In genomic region chr18:35355140-35355618, GRCh38 we compare ENCODE assay signal across 8 cellular contexts. TPM values are rescaled to one million over a fixed set of nuclear protein-coding genes. Genes with fewer than 3 reads are reported as not detected.
DNase-seq lines count a peak whose midpoint lies in the region; ATAC-seq and TF ChIP-seq lines count a peak whose summit lies in the region.

No MANE protein-coding gene starts in this region.

- intact Hi-C loops in activated CD4-positive, alpha-beta T cell treated with anti-CD3 and anti-CD28 coated beads, Interleukin-2, amount 10 ng/mL, durations not matched to agents 24 days and 14 days (cut with micrococcal nuclease), result loop anchor here (1.0 to 2.0 kb wide), 2 partner anchors 124 to 348 kb away; no protein-coding TSS in a partner anchor
- intact Hi-C loops in right lobe of liver (cut with DNase I), result no loop called here

- H3K4me1 ChIP-seq in right lobe of liver, result no peaks in the 10 kb centered on the region

- H3K27ac Mint-ChIP-seq in activated CD4-positive, alpha-beta T cell treated with anti-CD3 and anti-CD28 coated beads, Interleukin-2, amount 10 ng/mL, durations not matched to agents 24 days and 14 days, result no peak overlapping the region

- TF ChIP-seq POLR2A in right lobe of liver (IDR thresholded peaks at IDR 0.05), result no peak

- peak; percentile 100 for ATAC-seq in GM18907 (IDR thresholded peaks at IDR 0.05; ENCODE audit: unreplicated experiment)
- peak; percentile 95 for ATAC-seq in HG03139 (IDR thresholded peaks at IDR 0.05; ENCODE audit: unreplicated experiment)
- ATAC-seq in right lobe of liver, result peak; percentile 100

- peaks cover 2% of the 10 kb centered on the region for H3K27me3 Mint-ChIP-seq in activated CD4-positive, alpha-beta T cell treated with anti-CD3 and anti-CD28 coated beads, Interleukin-2, amount 10 ng/mL, durations not matched to agents 24 days and 14 days

- DNase-seq in AG08396 (ENCODE audit: low spot score) (peak; percentile 84), NCI-H460 (ENCODE audit: extremely low read depth, low read depth) (peak; percentile 33), dermis blood vessel endothelial cell (peak; percentile 92), right lobe of liver (peak; percentile 63 to 79 (median 72))
- DNase-seq in activated CD4-positive, alpha-beta T cell treated with anti-CD3 and anti-CD28 coated beads, Interleukin-2, amount 10 ng/mL, durations not matched to agents 24 days and 14 days, result peak; percentile 85
- DNase-seq in stimulated activated CD4-positive, alpha-beta T cell treated with anti-CD3 and anti-CD28 coated beads, TNF-alpha, amount 100 ng/mL, for 1 hour (ENCODE audit: low read depth in 3 of 3, low spot score in 1 of 3), result peak in 2 of 3 donors; percentile 16 to 21

- no peak overlapping the region for H3K4me3 ChIP-seq in right lobe of liver

- H3K27ac ChIP-seq in right lobe of liver, result no peak overlapping the region

- peaks cover 11% of the 10 kb centered on the region for H3K9me3 Mint-ChIP-seq in activated CD4-positive, alpha-beta T cell treated with anti-CD3 and anti-CD28 coated beads, Interleukin-2, amount 10 ng/mL, durations not matched to agents 24 days and 14 days

- no peaks in the 10 kb centered on the region for H3K9me3 ChIP-seq in right lobe of liver

- WGBS in right lobe of liver (ENCODE audit: insufficient coverage, low coverage, low lambda C conversion rate, missing lambda C conversion rate), result 15% methylated on average over 4 of the region's 4 CpGs

- H3K36me3 Mint-ChIP-seq in activated CD4-positive, alpha-beta T cell treated with anti-CD3 and anti-CD28 coated beads, Interleukin-2, amount 10 ng/mL, durations not matched to agents 24 days and 14 days (ENCODE audit: low read depth), result no peaks in the 10 kb centered on the region

- no peaks in the 10 kb centered on the region for H3K36me3 ChIP-seq in right lobe of liver

- peaks cover 2% of the 10 kb centered on the region for H3K4me1 Mint-ChIP-seq in activated CD4-positive, alpha-beta T cell treated with anti-CD3 and anti-CD28 coated beads, Interleukin-2, amount 10 ng/mL, durations not matched to agents 24 days and 14 days

- no peak overlapping the region for H3K4me3 Mint-ChIP-seq in activated CD4-positive, alpha-beta T cell treated with anti-CD3 and anti-CD28 coated beads, Interleukin-2, amount 10 ng/mL, durations not matched to agents 24 days and 14 days

- no peaks in the 10 kb centered on the region for H3K27me3 ChIP-seq in right lobe of liver

- peak; percentile 79 to 84 (median 80) for TF ChIP-seq CTCF in right lobe of liver (IDR thresholded peaks at IDR 0.05)

RNA-seq across cellular contexts. Expression of gene ZNF24, which starts 11.0 kb away (rescaled TPM):
- 24.7 and 32.9 TPM in 2 replicates for total RNA-seq in NCI-H460 (2014; rRNA removed; shearing (Covaris generic))
- 17.8 and 25.7 TPM in 2 replicates for polyA plus RNA-seq in NCI-H460 (2014; cell fraction: nucleus; rRNA removed)
- total RNA-seq in activated CD4-positive, alpha-beta T cell treated with anti-CD3 and anti-CD28 coated beads, Interleukin-2, amount 10 ng/mL, durations not matched to agents 24 days and 14 days, result 53.9 and 57.8 TPM in 2 replicates
- total RNA-seq in dermis blood vessel endothelial cell (37.9 and 50.7 TPM in 2 replicates), right lobe of liver (10 to 100 TPM; 17.7 to 31.5 (median 25.5) TPM)

RNA-seq across cellular contexts. Expression of gene ZNF396, which starts 22.0 kb away (rescaled TPM):
- 1.1 and 1.2 TPM in 2 replicates for total RNA-seq in NCI-H460 (2014; rRNA removed; shearing (Covaris generic))
- 0.19 TPM in 1 of 2 replicates, not detected in the other for polyA plus RNA-seq in NCI-H460 (2014; cell fraction: nucleus; rRNA removed)
- 0.19 and 0.26 TPM in 2 replicates for total RNA-seq in activated CD4-positive, alpha-beta T cell treated with anti-CD3 and anti-CD28 coated beads, Interleukin-2, amount 10 ng/mL, durations not matched to agents 24 days and 14 days
- total RNA-seq in dermis blood vessel endothelial cell (0.51 and 0.79 TPM in 2 replicates), right lobe of liver (1 to 10 TPM in 4 of 6 experiments, under 1 TPM in 2; 0.62 to 1.9 (median 1.5) TPM)

Comparison
In these comparisons a context has a peak if more than half of its experiments do, and no peak if none do; other contexts are left out.
1. DNase-seq: peak in every context shown above with its lines; median percentile 92 in dermis blood vessel endothelial cell; 85 in activated CD4-positive, alpha-beta T cell treated with anti-CD3 and anti-CD28 coated beads, Interleukin-2, amount 10 ng/mL, durations not matched to agents 24 days and 14 days; 84 in AG08396; 72 in right lobe of liver; 33 in NCI-H460; 18 in stimulated activated CD4-positive, alpha-beta T cell treated with anti-CD3 and anti-CD28 coated beads, TNF-alpha, amount 100 ng/mL, for 1 hour.